In the genomic region with DNA sequence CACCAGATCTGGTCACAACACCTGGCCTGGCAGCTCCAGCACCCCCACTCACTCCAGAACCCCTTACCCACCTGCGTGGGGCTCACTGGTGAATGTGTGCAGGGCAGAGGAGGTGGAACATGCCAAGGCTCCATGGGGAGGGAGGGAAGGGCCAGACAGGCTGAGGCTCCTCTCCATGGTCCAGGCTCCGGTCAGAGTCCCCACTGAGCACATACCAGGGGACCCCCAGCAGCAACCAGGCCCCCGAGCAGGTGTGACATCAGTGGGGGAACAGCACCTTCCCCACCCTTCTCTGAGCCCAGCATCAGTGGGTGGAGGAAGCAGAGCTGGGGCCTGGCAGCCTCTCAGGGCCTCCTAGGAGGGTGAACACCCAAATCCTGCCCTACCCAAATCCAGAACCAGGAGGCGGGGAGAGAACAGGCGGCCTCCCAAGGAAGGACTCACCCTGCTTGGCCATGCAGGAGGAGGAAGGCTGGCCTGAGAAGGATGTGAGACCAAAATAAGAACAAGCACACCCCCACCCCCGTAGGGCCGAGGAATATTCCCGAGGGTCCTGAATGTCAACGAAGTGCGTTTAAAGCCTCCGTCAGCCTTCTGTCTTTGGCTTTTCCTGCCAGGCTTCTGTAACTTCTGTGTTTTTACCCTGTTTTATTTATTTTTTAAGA, we compare ENCODE assay signal across 20 cellular contexts. TPM values are rescaled to one million over a fixed set of nuclear protein-coding genes. Genes with fewer than 3 reads are reported as not detected.
DNase-seq lines count a peak whose midpoint lies in the region; ATAC-seq and TF ChIP-seq lines count a peak whose summit lies in the region.
"Had no signal": no experiment of that assay in that cellular context is flagged by ENCODE, and none has a peak within 500 bp of the region (broad histone marks: within the 10 kb centered on the region; RNA-seq: fewer than 3 reads in every experiment).

No MANE protein-coding gene starts in this region.

- H3K9ac ChIP-seq in MM.1S (ENCODE audit: low read length) = peak overlapping the region; percentile 68; the same call in 1 of the 2 replicates

- H3K27me3 Mint-ChIP-seq in endothelial cell (ENCODE audit: unreplicated experiment) = peaks cover 6% of the 10 kb centered on the region
- no peaks in the 10 kb centered on the region for H3K27me3 Mint-ChIP-seq in progenitor cell of endocrine pancreas

- DNase-seq in D341Med (ENCODE audit: low spot score) = peak; percentile 18
- no peak for DNase-seq in MM.1S
- DNase-seq in endothelial cell (ENCODE audit: low spot score) = no peak
- peak; percentile 57 for DNase-seq in spleen
- DNase-seq in progenitor cell of endocrine pancreas (ENCODE audit: low spot score, unreplicated experiment) = no peak
- DNase-seq in inferior parietal cortex (ENCODE audit: extremely low spot score) = no peak
- DNase-seq: BE2C; CD8-positive, alpha-beta memory T cell; HCEC 1CT; IMR-90; NCI-H1930; NCI-H524 treated with DMSO at 0.1 percent for 48 hours; NK-92 treated with Interleukin-12 subunit alpha and Interleukin-12 subunit beta, amount 100 ng/mL, for 24 hours; PC-3 had no signal

- peak overlapping the region; percentile 30 for H3K27ac Mint-ChIP-seq in endothelial cell (ENCODE audit: unreplicated experiment)
- no peak overlapping the region for H3K27ac Mint-ChIP-seq in progenitor cell of endocrine pancreas
- H3K27ac Mint-ChIP-seq: CD8-positive, alpha-beta memory T cell had no signal

- H3K36me3 ChIP-seq in MM.1S (replicated peaks; ENCODE audit: insufficient read depth, low read length) (no peaks in the 10 kb centered on the region), spleen (no peaks in the 10 kb centered on the region)
- H3K36me3 ChIP-seq: BE2C had no signal

- H3K4me3 Mint-ChIP-seq in endothelial cell (ENCODE audit: unreplicated experiment) (no peak overlapping the region), progenitor cell of endocrine pancreas (ENCODE audit: low read depth) (no peak overlapping the region)
- H3K4me3 Mint-ChIP-seq: CD8-positive, alpha-beta memory T cell had no signal

- H3K36me3 Mint-ChIP-seq in endothelial cell (ENCODE audit: low read depth, unreplicated experiment) = peaks cover 5% of the 10 kb centered on the region
- H3K36me3 Mint-ChIP-seq in progenitor cell of endocrine pancreas (ENCODE audit: insufficient read depth) = no peaks in the 10 kb centered on the region
- H3K36me3 Mint-ChIP-seq: CD8-positive, alpha-beta memory T cell had no signal

- H3K4me2 ChIP-seq in MM.1S (ENCODE audit: low read depth, low read length) = peak overlapping the region; percentile 71

- no peaks in the 10 kb centered on the region for H3K9me3 ChIP-seq in MM.1S (replicated peaks; ENCODE audit: insufficient read depth, low read length)
- no peaks in the 10 kb centered on the region for H3K9me3 ChIP-seq in spleen
- H3K9me3 ChIP-seq: BE2C had no signal

- H3K27ac ChIP-seq in MM.1S (ENCODE audit: low read length) (peak overlapping the region; percentile 87; the same call in 1 of the 2 replicates), spleen (peak overlapping the region in 1 of 8 donors; percentile 23)

- no peaks in the 10 kb centered on the region for H3K79me2 ChIP-seq in MM.1S (ENCODE audit: low read length)

- 60 to 71% (median 68%) methylated on average over 10 to 11 of the region's 11 CpGs for WGBS in spleen, 5 donors

- H4K20me1 ChIP-seq in MM.1S (ENCODE audit: insufficient read depth, low read length) = no peaks in the 10 kb centered on the region

- H3K4me3 ChIP-seq in MM.1S (ENCODE audit: low read length) (no peak overlapping the region), spleen (no peak overlapping the region)
- H3K4me3 ChIP-seq: GM12878 had no signal

- no peaks in the 10 kb centered on the region for H3K27me3 ChIP-seq in MM.1S (replicated peaks; ENCODE audit: insufficient read depth, low read length)
- H3K27me3 ChIP-seq in spleen (replicated peaks in 1 of 7) = peaks cover 0 to 18% (median 0%) of the 10 kb centered on the region in 7 donors
- H3K27me3 ChIP-seq: BE2C had no signal

- H3K9me2 ChIP-seq in MM.1S (replicated peaks; ENCODE audit: insufficient read depth, low read length) = no peaks in the 10 kb centered on the region

- H2AFZ ChIP-seq in MM.1S (ENCODE audit: low read length) = no peak overlapping the region

- intact Hi-C loops in spleen (cut with DNase I; ENCODE audit: low total_unique reads) = no loop called here

- TF ChIP-seq CTCF in MM.1S (IDR thresholded peaks at IDR 0.05; ENCODE audit: low read length) = no peak
- no peak for TF ChIP-seq CTCF in endothelial cell (IDR thresholded peaks at IDR 0.05; ENCODE audit: unreplicated experiment)
- TF ChIP-seq CTCF in spleen (IDR thresholded peaks at IDR 0.05 in 8 of 11, conservative IDR thresholded peaks at IDR 0.05 in 3 of 11) = no peak
- TF ChIP-seq CTCF in progenitor cell of endocrine pancreas (IDR thresholded peaks at IDR 0.05; ENCODE audit: unreplicated experiment) = no peak

- H3K4me1 Mint-ChIP-seq in endothelial cell (ENCODE audit: unreplicated experiment) (peaks cover 33% of the 10 kb centered on the region), progenitor cell of endocrine pancreas (ENCODE audit: low read depth) (peaks cover 39% of the 10 kb centered on the region)
- H3K4me1 Mint-ChIP-seq: CD8-positive, alpha-beta memory T cell had no signal

- peaks cover 12% of the 10 kb centered on the region for H3F3A ChIP-seq in MM.1S (ENCODE audit: insufficient read depth, low read length)

- H3K9me3 Mint-ChIP-seq in endothelial cell (ENCODE audit: unreplicated experiment) = no peaks in the 10 kb centered on the region
- no peaks in the 10 kb centered on the region for H3K9me3 Mint-ChIP-seq in progenitor cell of endocrine pancreas (ENCODE audit: low read depth)
- H3K9me3 Mint-ChIP-seq: CD8-positive, alpha-beta memory T cell had no signal

- no peak for TF ChIP-seq POLR2A in spleen (IDR thresholded peaks at IDR 0.05)

- ATAC-seq in GM21528 (IDR thresholded peaks at IDR 0.05; ENCODE audit: low FRiP score, unreplicated experiment) = no peak

- H3K4me1 ChIP-seq in MM.1S (ENCODE audit: low read length) (peaks cover 22% of the 10 kb centered on the region), spleen (peaks cover 0 to 25% (median 10%) of the 10 kb centered on the region in 6 donors)
- H3K4me1 ChIP-seq: BE2C had no signal

RNA-seq across cellular contexts. Expression of a gene that starts 1.1 kb away (rescaled TPM):
- total RNA-seq in endothelial cell (ENCODE audit: unreplicated experiment) (1.5 TPM), spleen (10 to 100 TPM in 1 of 7 donors, 1 to 10 TPM in 6; 4.2 to 14.9 (median 7.9) TPM), progenitor cell of endocrine pancreas (not detected in 2 replicates)
- 1 to 10 TPM; 1.4 to 5.5 (median 2.2) TPM for polyA plus RNA-seq in spleen
- total RNA-seq: CD8-positive, alpha-beta memory T cell; GM12878; HT-29; IMR-90; LHCN-M2; PC-3; SK-MEL-5 had no signal
- polyA plus RNA-seq: AG04450; CD8-positive, alpha-beta memory T cell; IMR-90 had no signal

RNA-seq across cellular contexts. Expression of a gene that starts 58.3 kb away (rescaled TPM):
- total RNA-seq in endothelial cell (ENCODE audit: unreplicated experiment) = 15.9 TPM
- 10 to 100 TPM in 2 of 7 donors, 1 to 10 TPM in 5; 3.7 to 11.2 (median 7.6) TPM for total RNA-seq in spleen
- polyA plus RNA-seq in spleen = 1 to 10 TPM; 2.0 to 8.9 (median 8.7) TPM
- 0.60 TPM in 2 replicates for total RNA-seq in progenitor cell of endocrine pancreas
- total RNA-seq: GM12878, IMR-90, LHCN-M2, PC-3 had no signal
- polyA plus RNA-seq: GM12878, IMR-90 had no signal

Comparison
In these comparisons a context has a peak if more than half of its experiments do, and no peak if none do; other contexts are left out.
1. DNase-seq: peak in D341Med (single experiment) and spleen (single experiment); none in MM.1S (single experiment), endothelial cell (single experiment), progenitor cell of endocrine pancreas (single experiment) and inferior parietal cortex (single experiment).